Comparison of ENCODE assay signal across 2 cellular contexts in the genomic region with DNA sequence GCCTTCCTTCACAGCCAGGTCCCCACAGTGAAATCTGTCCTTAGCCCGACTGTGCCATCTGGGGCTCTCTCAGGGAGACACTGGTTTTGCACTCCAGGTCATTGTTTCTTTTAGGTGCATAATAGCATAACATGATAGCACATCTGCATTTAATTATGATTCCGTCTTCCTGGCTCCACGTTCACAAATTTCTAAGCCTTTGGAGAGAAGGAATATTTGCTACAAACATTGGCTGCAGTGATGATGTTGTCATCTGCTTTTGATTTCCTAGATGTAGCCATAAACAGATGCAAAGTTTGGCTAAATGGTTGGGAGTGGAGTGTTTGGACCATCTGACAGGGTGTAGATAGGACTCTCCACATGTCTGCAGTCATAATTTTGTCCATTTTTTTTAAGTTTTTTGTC.
TF ChIP-seq lines count a peak whose summit lies in the region.

No MANE protein-coding gene starts in this region.

TF ChIP-seq in HepG2, 621 proteins besides CTCF, POLR2A, EP300 and RAD21 (continued from another document):
- TF ChIP-seq SP4 (CRISPR knock-in tag; IDR thresholded peaks at IDR 0.05) (no peak), RFXANK (CRISPR knock-in tag; IDR thresholded peaks at IDR 0.05) (no peak), ZNF12 (CRISPR knock-in tag; IDR thresholded peaks at IDR 0.05) (no peak), ZNF761 (CRISPR knock-in tag; conservative IDR thresholded peaks at IDR 0.05) (no peak), ZNF781 (CRISPR knock-in tag; IDR thresholded peaks at IDR 0.05; ENCODE audit: borderline replicate concordance, not compliant biosample characterization) (no peak)
- TF ChIP-seq, protein P1, sequence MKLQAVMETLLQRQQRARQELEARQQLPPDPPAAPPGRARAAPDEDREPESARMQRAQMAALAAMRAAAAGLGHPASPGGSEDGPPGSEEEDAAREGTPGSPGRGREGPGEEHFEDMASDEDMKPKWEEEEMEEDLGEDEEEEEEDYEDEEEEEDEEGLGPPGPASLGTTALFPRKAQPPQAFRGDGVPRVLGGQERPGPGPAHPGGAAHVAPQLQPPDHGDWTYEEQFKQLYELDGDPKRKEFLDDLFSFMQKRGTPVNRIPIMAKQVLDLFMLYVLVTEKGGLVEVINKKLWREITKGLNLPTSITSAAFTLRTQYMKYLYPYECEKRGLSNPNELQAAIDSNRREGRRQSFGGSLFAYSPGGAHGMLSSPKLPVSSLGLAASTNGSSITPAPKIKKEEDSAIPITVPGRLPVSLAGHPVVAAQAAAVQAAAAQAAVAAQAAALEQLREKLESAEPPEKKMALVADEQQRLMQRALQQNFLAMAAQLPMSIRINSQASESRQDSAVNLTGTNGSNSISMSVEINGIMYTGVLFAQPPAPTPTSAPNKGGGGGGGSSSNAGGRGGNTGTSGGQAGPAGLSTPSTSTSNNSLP (IDR thresholded peaks at IDR 0.05; ENCODE audit: low read depth, low read length): no peak

TF ChIP-seq in GM12891, 5 proteins besides CTCF, POLR2A, EP300 and RAD21 (continued from another document):
- TF ChIP-seq SPI1 (IDR thresholded peaks at IDR 0.05; ENCODE audit: low read depth, low read length): no peak
- no peak for TF ChIP-seq POLR2AphosphoS5 (IDR thresholded peaks at IDR 0.05; ENCODE audit: low read depth, low read length)
- TF ChIP-seq POU2F2 (IDR thresholded peaks at IDR 0.05; ENCODE audit: low read depth, low read length): no peak
